In genomic region chr7:84113286-84113685, GRCh38 we compare ENCODE assay signal across 14 cellular contexts.
DNase-seq lines count a peak whose midpoint lies in the region; ATAC-seq and TF ChIP-seq lines count a peak whose summit lies in the region.
"Had no signal": no experiment of that assay in that cellular context is flagged by ENCODE, and none has a peak within 500 bp of the region (broad histone marks: within the 10 kb centered on the region; RNA-seq: fewer than 3 reads in every experiment).

No MANE protein-coding gene starts in this region.

- H3K27me3 Mint-ChIP-seq in chondrocyte (ENCODE audit: low read depth), result no peaks in the 10 kb centered on the region
- peaks cover 2% of the 10 kb centered on the region for H3K27me3 Mint-ChIP-seq in activated T-helper 1 cell treated with anti-CD3 and anti-CD28 coated beads, Interleukin-12 subunit alpha, Interleukin-12 subunit beta, Interleukin-2, Interleukin-4 antibody, amounts not matched to agents 30 ng/mL and 10 ng/mL and 1 ng/mL, durations not matched to agents 14 hours and 24 hours and 36 hours (ENCODE audit: insufficient read depth)
- H3K27me3 Mint-ChIP-seq: CD4-positive, alpha-beta T cell; stimulated activated naive B cell treated with anti-CD40 and anti-IgM and Interleukin-4, amounts not matched to agents 10 μg/mL and 1 μg/mL and 100 μg/mL, for 72 hours had no signal

- H3K27me3 ChIP-seq in IMR-90 (ENCODE audit: control insufficient read depth, insufficient read depth, low read length) (no peaks in the 10 kb centered on the region), thyroid gland (no peaks in the 10 kb centered on the region)
- H3K27me3 ChIP-seq: vagina had no signal

- H3K9me1 ChIP-seq in IMR-90 (ENCODE audit: insufficient read depth, low read length), result 0 out of 2 replicates have a peak, but pooled peaks cover 2% of the 10 kb centered on the region

- intact Hi-C loops in IMR-90 (cut with micrococcal nuclease) (no loop called here), thyroid gland (cut with DNase I) (no loop called here)
- intact Hi-C loops in activated T-helper 1 cell treated with anti-CD3 and anti-CD28 coated beads, Interleukin-12 subunit alpha, Interleukin-12 subunit beta, Interleukin-2, Interleukin-4 antibody, amounts not matched to agents 30 ng/mL and 10 ng/mL and 1 ng/mL, durations not matched to agents 14 hours and 24 hours and 36 hours (cut with micrococcal nuclease), result no loop called here

- TF ChIP-seq POLR2A in IMR-90 (IDR thresholded peaks at IDR 0.05; ENCODE audit: low read depth, low read length), result no peak
- no peak for TF ChIP-seq POLR2A in thyroid gland (IDR thresholded peaks at IDR 0.05)

- H3K4ac ChIP-seq in IMR-90 (ENCODE audit: low read depth, low read length), result no peak overlapping the region

- H3K9ac ChIP-seq in IMR-90 (ENCODE audit: low read depth, low read length), result no peak overlapping the region; the same call in 1 of the 2 replicates

- H2AK5ac ChIP-seq in IMR-90 (ENCODE audit: low read depth, low read length), result no peak overlapping the region

- H3K56ac ChIP-seq in IMR-90 (ENCODE audit: extremely low read depth, insufficient read depth, low read length), result no peak overlapping the region

- peak overlapping the region; percentile 47 for H3K18ac ChIP-seq in IMR-90 (ENCODE audit: low read depth, low read length)

- H3K4me2 ChIP-seq in IMR-90 (ENCODE audit: low read depth, low read length), result peak overlapping the region; percentile 34

- H2BK5ac ChIP-seq in IMR-90 (ENCODE audit: low read depth, low read length, poor library complexity, severe bottlenecking), result peak overlapping the region; percentile 37

- ATAC-seq in IMR-90 (ENCODE audit: low read depth) (no peak), left lobe of liver (no peak)
- ATAC-seq: stimulated activated naive B cell treated with anti-CD40 and anti-IgM and Interleukin-4, amounts not matched to agents 10 μg/mL and 1 μg/mL and 100 μg/mL, for 72 hours had no signal

- CTCF ChIA-PET in IMR-90 (lab: Yijun Ruan, JAX), result no interaction called here

- H4K8ac ChIP-seq in IMR-90 (ENCODE audit: low read depth in 2 of 2, low read length in 2 of 2), result peak overlapping the region in 1 of 2 experiments; percentile 13; a peak in 1 of 4 replicates

- H3K36me3 ChIP-seq in IMR-90 (ENCODE audit: control insufficient read depth, insufficient read depth, low read length) (peaks cover 4% of the 10 kb centered on the region), thyroid gland (no peaks in the 10 kb centered on the region)
- H3K36me3 ChIP-seq: vagina had no signal

- no peaks in the 10 kb centered on the region for H4K20me1 ChIP-seq in IMR-90 (ENCODE audit: insufficient read depth, low read length)

- no peak for TF ChIP-seq RAD21 in IMR-90 (IDR thresholded peaks at IDR 0.05; ENCODE audit: low read length)

- no peak overlapping the region for H3K4me3 Mint-ChIP-seq in chondrocyte (ENCODE audit: unreplicated experiment)
- H3K4me3 Mint-ChIP-seq in activated T-helper 1 cell treated with anti-CD3 and anti-CD28 coated beads, Interleukin-12 subunit alpha, Interleukin-12 subunit beta, Interleukin-2, Interleukin-4 antibody, amounts not matched to agents 30 ng/mL and 10 ng/mL and 1 ng/mL, durations not matched to agents 14 hours and 24 hours and 36 hours, result no peak overlapping the region
- H3K4me3 Mint-ChIP-seq: activated naive CD4-positive, alpha-beta T cell treated with anti-CD3 and anti-CD28 coated beads for 36 hours; CD4-positive, alpha-beta T cell; stimulated activated naive B cell treated with anti-CD40 and anti-IgM and Interleukin-4, amounts not matched to agents 10 μg/mL and 1 μg/mL and 100 μg/mL, for 72 hours had no signal

- no peak overlapping the region for H2AK9ac ChIP-seq in IMR-90 (replicated peaks; ENCODE audit: low read depth, low read length, poor library complexity)

- no TSS peak for BruUV-seq in IMR-90 (replicated peaks; lab: Mats Ljungman, UMichigan)

- TF ChIP-seq CTCF in IMR-90 (conservative IDR thresholded peaks at IDR 0.05; ENCODE audit: low read depth, low read length), result no peak
- no peak for TF ChIP-seq CTCF in chondrocyte (IDR thresholded peaks at IDR 0.05)
- TF ChIP-seq CTCF in thyroid gland (IDR thresholded peaks at IDR 0.05), result no peak

- H3K79me1 ChIP-seq in IMR-90 (ENCODE audit: low read depth in 1 of 2, low read length in 2 of 2), result peaks cover 18 to 64% of the 10 kb centered on the region in 2 experiments

- no peaks in the 10 kb centered on the region for H3K36me3 Mint-ChIP-seq in chondrocyte (ENCODE audit: low read depth)
- no peaks in the 10 kb centered on the region for H3K36me3 Mint-ChIP-seq in activated T-helper 1 cell treated with anti-CD3 and anti-CD28 coated beads, Interleukin-12 subunit alpha, Interleukin-12 subunit beta, Interleukin-2, Interleukin-4 antibody, amounts not matched to agents 30 ng/mL and 10 ng/mL and 1 ng/mL, durations not matched to agents 14 hours and 24 hours and 36 hours (ENCODE audit: low read depth)
- H3K36me3 Mint-ChIP-seq: stimulated activated naive B cell treated with anti-CD40 and anti-IgM and Interleukin-4, amounts not matched to agents 10 μg/mL and 1 μg/mL and 100 μg/mL, for 72 hours had no signal

- no peak overlapping the region for H2BK15ac ChIP-seq in IMR-90 (ENCODE audit: low read depth, low read length)

- no peak overlapping the region for H3K27ac ChIP-seq in IMR-90 (ENCODE audit: insufficient read depth, low read length)
- peak overlapping the region; percentile 18 to 29 (median 25) for H3K27ac ChIP-seq in thyroid gland
- H3K27ac ChIP-seq: vagina, VCaP had no signal

- H3K4me1 Mint-ChIP-seq in chondrocyte (ENCODE audit: low read depth), result peaks cover 19% of the 10 kb centered on the region
- no peaks in the 10 kb centered on the region for H3K4me1 Mint-ChIP-seq in activated T-helper 1 cell treated with anti-CD3 and anti-CD28 coated beads, Interleukin-12 subunit alpha, Interleukin-12 subunit beta, Interleukin-2, Interleukin-4 antibody, amounts not matched to agents 30 ng/mL and 10 ng/mL and 1 ng/mL, durations not matched to agents 14 hours and 24 hours and 36 hours (ENCODE audit: low read depth)
- H3K4me1 Mint-ChIP-seq: stimulated activated naive B cell treated with anti-CD40 and anti-IgM and Interleukin-4, amounts not matched to agents 10 μg/mL and 1 μg/mL and 100 μg/mL, for 72 hours had no signal

- H2BK20ac ChIP-seq in IMR-90 (ENCODE audit: low read depth, low read length), result no peak overlapping the region

- H3K23ac ChIP-seq in IMR-90 (ENCODE audit: low read depth, low read length), result peak overlapping the region; percentile 12; the same call in 1 of the 2 replicates

- in situ Hi-C loops in IMR-90 (cut with MboI; ENCODE audit: low sequenced_read_pairs), result no loop called here

- no peak overlapping the region for H4K91ac ChIP-seq in IMR-90 (ENCODE audit: insufficient read depth, low read depth, low read length)

- WGBS in IMR-90 (ENCODE audit: extremely low coverage in 2 of 2, insufficient read length in 1 of 2), 2 experiments, result no CpG with 5 or more reads among the region's 2 CpGs
- 17 to 27% methylated on average over 2 of the region's 2 CpGs for WGBS in thyroid gland, 2 donors

- H3K9me3 ChIP-seq in IMR-90 (ENCODE audit: control insufficient read depth, insufficient read depth, low read length) (no peaks in the 10 kb centered on the region), thyroid gland (no peaks in the 10 kb centered on the region)
- H3K9me3 ChIP-seq: vagina had no signal

- peak overlapping the region; percentile 70; the same call in 1 of the 2 replicates for H3K14ac ChIP-seq in IMR-90 (replicated peaks; ENCODE audit: low read depth, low read length)

- POLR2A ChIA-PET in IMR-90 (lab: Charles Lee; ENCODE audit: unreplicated experiment), result interaction anchor here (1.2 kb wide), 1 partner anchor 11 kb away, joined by 5 read pairs; no protein-coding TSS in a partner anchor

- dilution Hi-C loops in IMR-90 (cut with HindIII; ENCODE audit: low sequenced_read_pairs, unreplicated experiment), result no loop called here

- H4K5ac ChIP-seq in IMR-90 (ENCODE audit: low read depth, low read length), result peak overlapping the region; percentile 39; the same call in 1 of the 2 replicates

- DNase-seq in IMR-90, result no peak
- no peak for DNase-seq in chondrocyte (ENCODE audit: low spot score)
- peak; percentile 60 to 68 for DNase-seq in lung microvascular endothelial cell (ENCODE audit: low read depth in 2 of 2)
- DNase-seq in thyroid gland, result no peak
- no peak for DNase-seq in left lobe of liver (ENCODE audit: low spot score)
- no peak for DNase-seq in GM03348 (ENCODE audit: low spot score)
- no peak for DNase-seq in activated T-helper 1 cell treated with anti-CD3 and anti-CD28 coated beads, Interleukin-12 subunit alpha, Interleukin-12 subunit beta, Interleukin-2, Interleukin-4 antibody, amounts not matched to agents 30 ng/mL and 10 ng/mL and 1 ng/mL, durations not matched to agents 14 hours and 24 hours and 36 hours (ENCODE audit: low spot score)
- DNase-seq: activated naive CD4-positive, alpha-beta T cell treated with anti-CD3 and anti-CD28 coated beads for 36 hours; CD4-positive, alpha-beta T cell; cerebellar nuclear complex; NCI-H1417; stimulated activated naive B cell treated with anti-CD40 and anti-IgM and Interleukin-4, amounts not matched to agents 10 μg/mL and 1 μg/mL and 100 μg/mL, for 72 hours had no signal

- H2AFZ ChIP-seq in IMR-90 (replicated peaks; ENCODE audit: low read length, poor library complexity), result no peak overlapping the region

- H3K4me3 ChIP-seq in IMR-90 (ENCODE audit: insufficient read depth, low read depth, low read length) (no peak overlapping the region), thyroid gland (replicated peaks in 1 of 3) (no peak overlapping the region)
- H3K4me3 ChIP-seq: vagina had no signal

- no peak overlapping the region; the same call in none of the 2 replicates for H2BK120ac ChIP-seq in IMR-90 (ENCODE audit: low read depth, low read length)

- H3K9me3 Mint-ChIP-seq in chondrocyte (ENCODE audit: low read depth), result no peaks in the 10 kb centered on the region
- no peaks in the 10 kb centered on the region for H3K9me3 Mint-ChIP-seq in activated T-helper 1 cell treated with anti-CD3 and anti-CD28 coated beads, Interleukin-12 subunit alpha, Interleukin-12 subunit beta, Interleukin-2, Interleukin-4 antibody, amounts not matched to agents 30 ng/mL and 10 ng/mL and 1 ng/mL, durations not matched to agents 14 hours and 24 hours and 36 hours
- H3K9me3 Mint-ChIP-seq: activated naive CD4-positive, alpha-beta T cell treated with anti-CD3 and anti-CD28 coated beads for 36 hours; CD4-positive, alpha-beta T cell; stimulated activated naive B cell treated with anti-CD40 and anti-IgM and Interleukin-4, amounts not matched to agents 10 μg/mL and 1 μg/mL and 100 μg/mL, for 72 hours had no signal

- H3K27ac Mint-ChIP-seq in chondrocyte (ENCODE audit: unreplicated experiment), result peak overlapping the region; percentile 25
- no peak overlapping the region for H3K27ac Mint-ChIP-seq in activated T-helper 1 cell treated with anti-CD3 and anti-CD28 coated beads, Interleukin-12 subunit alpha, Interleukin-12 subunit beta, Interleukin-2, Interleukin-4 antibody, amounts not matched to agents 30 ng/mL and 10 ng/mL and 1 ng/mL, durations not matched to agents 14 hours and 24 hours and 36 hours
- H3K27ac Mint-ChIP-seq: activated naive CD4-positive, alpha-beta T cell treated with anti-CD3 and anti-CD28 coated beads for 36 hours; CD4-positive, alpha-beta T cell; stimulated activated naive B cell treated with anti-CD40 and anti-IgM and Interleukin-4, amounts not matched to agents 10 μg/mL and 1 μg/mL and 100 μg/mL, for 72 hours had no signal

- peaks cover 10% of the 10 kb centered on the region for H3K4me1 ChIP-seq in IMR-90 (ENCODE audit: control insufficient read depth, insufficient read depth, low read length)
- H3K4me1 ChIP-seq in thyroid gland, result peaks cover 12 to 19% of the 10 kb centered on the region in 2 donors
- H3K4me1 ChIP-seq: vagina had no signal

Comparison
In these comparisons a context has a peak if more than half of its experiments do, and no peak if none do; other contexts are left out.
1. DNase-seq: peak in lung microvascular endothelial cell (2 of 2); none in IMR-90 (single experiment), chondrocyte (single experiment), thyroid gland (0 of 2), left lobe of liver (single experiment), GM03348 (single experiment) and activated T-helper 1 cell treated with anti-CD3 and anti-CD28 coated beads, Interleukin-12 subunit alpha, Interleukin-12 subunit beta, Interleukin-2, Interleukin-4 antibody, amounts not matched to agents 30 ng/mL and 10 ng/mL and 1 ng/mL, durations not matched to agents 14 hours and 24 hours and 36 hours (single experiment).